Comparison of ENCODE assay signal across 1 cellular context in genomic region chr2:53970095-53970897, GRCh38.
TF ChIP-seq lines count a peak whose summit lies in the region.

No MANE protein-coding gene starts in this region.

TF ChIP-seq in HepG2, 621 proteins besides CTCF, POLR2A, EP300 and RAD21 (continued from another document):
- TF ChIP-seq MLXIP (CRISPR knock-in tag; IDR thresholded peaks at IDR 0.05; ENCODE audit: borderline replicate concordance) (0 out of 2 replicates have a peak, but pooled peaks have one; percentile 31), HOXA3 (CRISPR knock-in tag; IDR thresholded peaks at IDR 0.05) (0 out of 2 replicates have a peak, but pooled peaks have one; percentile 12), SNAI1 (CRISPR knock-in tag; IDR thresholded peaks at IDR 0.05; ENCODE audit: borderline replicate concordance) (peak; percentile 93; the same call in 1 of the 2 replicates), FOXC1 (CRISPR knock-in tag; IDR thresholded peaks at IDR 0.05; ENCODE audit: borderline replicate concordance) (0 out of 2 replicates have a peak, but pooled peaks have one; percentile 0), NRL (CRISPR knock-in tag; IDR thresholded peaks at IDR 0.05; ENCODE audit: borderline replicate concordance) (0 out of 2 replicates have a peak, but pooled peaks have one; percentile 22), TBP (CRISPR knock-in tag; IDR thresholded peaks at IDR 0.05) (no peak), SATB2 (CRISPR knock-in tag; IDR thresholded peaks at IDR 0.05) (peak; percentile 39; the same call in 1 of the 2 replicates), ZNF235 (CRISPR knock-in tag; IDR thresholded peaks at IDR 0.05; ENCODE audit: borderline replicate concordance) (peak; percentile 73; the same call in 1 of the 2 replicates), KDM2A (CRISPR knock-in tag; IDR thresholded peaks at IDR 0.05; ENCODE audit: borderline replicate concordance, low read depth) (peak; percentile 43; the same call in 1 of the 2 replicates), ZNF562 (CRISPR knock-in tag; IDR thresholded peaks at IDR 0.05; ENCODE audit: borderline replicate concordance) (no peak), GABPB1 (CRISPR knock-in tag; IDR thresholded peaks at IDR 0.05) (no peak), DNMT1 (CRISPR knock-in tag; IDR thresholded peaks at IDR 0.05) (no peak), SETDB1 (CRISPR knock-in tag; IDR thresholded peaks at IDR 0.05; ENCODE audit: borderline replicate concordance) (0 out of 2 replicates have a peak, but pooled peaks have one; percentile 44), ZNF773 (CRISPR knock-in tag; IDR thresholded peaks at IDR 0.05; ENCODE audit: borderline replicate concordance) (0 out of 2 replicates have a peak, but pooled peaks have one; percentile 23), ZNF264 (CRISPR knock-in tag; IDR thresholded peaks at IDR 0.05) (0 out of 2 replicates have a peak, but pooled peaks have one; percentile 34), ZBTB42 (CRISPR knock-in tag; IDR thresholded peaks at IDR 0.05) (peak; percentile 18; the same call in 1 of the 2 replicates), KDM5B (CRISPR knock-in tag; IDR thresholded peaks at IDR 0.05; ENCODE audit: borderline replicate concordance) (peak; percentile 27; the same call in 1 of the 2 replicates), ZNF20 (CRISPR knock-in tag; IDR thresholded peaks at IDR 0.05) (peak; percentile 49; the same call in 1 of the 2 replicates), ZNF225 (CRISPR knock-in tag; IDR thresholded peaks at IDR 0.05) (peak; percentile 39; the same call in 1 of the 2 replicates), FOXK2 (IDR thresholded peaks at IDR 0.05) (no peak), ZNF232 (CRISPR knock-in tag; IDR thresholded peaks at IDR 0.05; ENCODE audit: borderline replicate concordance) (peak; percentile 86; the same call in 1 of the 2 replicates), DBP (CRISPR knock-in tag; IDR thresholded peaks at IDR 0.05; ENCODE audit: not compliant biosample characterization) (no peak), ZBTB26 (CRISPR knock-in tag; IDR thresholded peaks at IDR 0.05; ENCODE audit: borderline replicate concordance) (0 out of 2 replicates have a peak, but pooled peaks have one; percentile 14), ZNF775 (CRISPR knock-in tag; IDR thresholded peaks at IDR 0.05; ENCODE audit: borderline replicate concordance) (no peak), ZNF333 (CRISPR knock-in tag; IDR thresholded peaks at IDR 0.05; ENCODE audit: borderline replicate concordance) (peak; percentile 28; the same call in 1 of the 2 replicates), TCF12 (IDR thresholded peaks at IDR 0.05) (no peak), TCF12 (CRISPR knock-in tag; IDR thresholded peaks at IDR 0.05) (peak; percentile 50; the same call in 1 of the 2 replicates), NCOA2 (CRISPR knock-in tag; IDR thresholded peaks at IDR 0.05) (no peak), KLF9 (CRISPR knock-in tag; IDR thresholded peaks at IDR 0.05; ENCODE audit: low read depth) (no peak), IRX3 (CRISPR knock-in tag; IDR thresholded peaks at IDR 0.05; ENCODE audit: borderline replicate concordance, low read depth) (no peak; the same call in 1 of the 2 replicates), HDAC1 (CRISPR knock-in tag; IDR thresholded peaks at IDR 0.05) (peak; percentile 31), ZSCAN12 (CRISPR knock-in tag; IDR thresholded peaks at IDR 0.05) (0 out of 2 replicates have a peak, but pooled peaks have one; percentile 21), ZBTB40 (IDR thresholded peaks at IDR 0.05) (no peak; the same call in 1 of the 2 replicates), ZBTB40 (CRISPR knock-in tag; IDR thresholded peaks at IDR 0.05) (peak; percentile 17; the same call in 1 of the 2 replicates), HMGA1 (CRISPR knock-in tag; conservative IDR thresholded peaks at IDR 0.05) (no peak), CBX5 (CRISPR knock-in tag; IDR thresholded peaks at IDR 0.05; ENCODE audit: borderline replicate concordance) (no peak)
- TF ChIP-seq, protein P1, sequence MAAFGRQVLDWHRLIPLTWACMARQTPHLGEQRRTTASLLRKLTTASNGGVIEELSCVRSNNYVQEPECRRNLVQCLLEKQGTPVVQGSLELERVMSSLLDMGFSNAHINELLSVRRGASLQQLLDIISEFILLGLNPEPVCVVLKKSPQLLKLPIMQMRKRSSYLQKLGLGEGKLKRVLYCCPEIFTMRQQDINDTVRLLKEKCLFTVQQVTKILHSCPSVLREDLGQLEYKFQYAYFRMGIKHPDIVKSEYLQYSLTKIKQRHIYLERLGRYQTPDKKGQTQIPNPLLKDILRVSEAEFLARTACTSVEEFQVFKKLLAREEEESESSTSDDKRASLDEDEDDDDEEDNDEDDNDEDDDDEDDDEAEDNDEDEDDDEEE (CRISPR knock-in tag; IDR thresholded peaks at IDR 0.05), result no peak
- TF ChIP-seq, protein P2, sequence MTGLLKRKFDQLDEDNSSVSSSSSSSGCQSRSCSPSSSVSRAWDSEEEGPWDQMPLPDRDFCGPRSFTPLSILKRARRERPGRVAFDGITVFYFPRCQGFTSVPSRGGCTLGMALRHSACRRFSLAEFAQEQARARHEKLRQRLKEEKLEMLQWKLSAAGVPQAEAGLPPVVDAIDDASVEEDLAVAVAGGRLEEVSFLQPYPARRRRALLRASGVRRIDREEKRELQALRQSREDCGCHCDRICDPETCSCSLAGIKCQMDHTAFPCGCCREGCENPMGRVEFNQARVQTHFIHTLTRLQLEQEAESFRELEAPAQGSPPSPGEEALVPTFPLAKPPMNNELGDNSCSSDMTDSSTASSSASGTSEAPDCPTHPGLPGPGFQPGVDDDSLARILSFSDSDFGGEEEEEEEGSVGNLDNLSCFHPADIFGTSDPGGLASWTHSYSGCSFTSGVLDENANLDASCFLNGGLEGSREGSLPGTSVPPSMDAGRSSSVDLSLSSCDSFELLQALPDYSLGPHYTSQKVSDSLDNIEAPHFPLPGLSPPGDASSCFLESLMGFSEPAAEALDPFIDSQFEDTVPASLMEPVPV (CRISPR knock-in tag; IDR thresholded peaks at IDR 0.05), result 0 out of 2 replicates have a peak, but pooled peaks have one; percentile 7
TF ChIP-seq in HepG2: peak in this region for 87.
